In the genomic region with DNA sequence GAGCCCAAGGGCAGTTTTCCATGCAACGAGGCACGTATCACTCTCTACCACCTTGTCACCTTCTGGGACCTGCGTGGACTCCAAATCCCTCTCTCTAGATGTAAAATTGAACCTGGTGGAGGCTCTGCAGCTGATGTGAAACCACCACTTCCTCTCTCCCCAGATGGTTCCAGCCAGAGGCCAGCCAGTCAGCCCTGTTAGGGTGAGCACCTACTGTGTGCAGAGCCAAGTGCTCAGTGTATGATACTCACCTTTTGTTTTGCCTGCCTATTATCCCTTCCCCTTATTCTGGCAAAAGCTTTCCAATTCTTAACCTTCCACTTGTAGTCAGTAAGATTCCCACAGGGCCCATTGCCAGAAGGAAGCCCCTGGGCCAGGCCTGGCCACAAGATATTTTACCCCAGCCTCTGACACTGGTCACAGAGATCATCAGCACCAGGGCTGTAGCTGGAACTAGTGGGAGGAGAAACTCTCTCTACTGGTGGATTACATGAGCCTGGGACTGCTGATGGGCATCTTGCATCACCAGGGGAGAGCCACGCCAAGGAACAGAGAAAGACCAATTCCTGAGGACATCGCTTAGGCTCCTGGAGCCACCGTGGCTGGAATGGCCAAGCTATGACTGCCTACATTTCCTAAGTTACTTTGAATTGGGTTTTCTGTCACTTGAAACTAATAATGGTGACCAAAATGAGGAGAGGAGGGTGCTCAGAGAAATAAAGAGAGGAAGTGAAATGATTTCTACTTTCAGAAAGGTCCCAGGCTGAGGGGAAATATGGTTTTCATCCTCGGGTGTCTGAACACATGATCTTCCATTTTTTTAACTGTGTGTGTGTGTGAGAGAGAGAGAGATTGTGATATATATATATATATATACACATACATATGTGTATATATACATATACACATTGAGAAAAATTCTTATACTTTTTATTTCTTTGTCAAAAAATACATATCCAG, we compare ENCODE assay signal across 11 cellular contexts. TPM values are rescaled to one million over a fixed set of nuclear protein-coding genes. Genes with fewer than 3 reads are reported as not detected.
DNase-seq lines count a peak whose midpoint lies in the region; ATAC-seq, FAIRE-seq and TF ChIP-seq lines count a peak whose summit lies in the region.
"Had no signal": no experiment of that assay in that cellular context is flagged by ENCODE, and none has a peak within 500 bp of the region (broad histone marks: within the 10 kb centered on the region; RNA-seq: fewer than 3 reads in every experiment).

No MANE protein-coding gene starts in this region.

- H3K4me2 ChIP-seq in OCI-LY3 (ENCODE audit: low read length), result peak overlapping the region; percentile 92
- H3K4me2 ChIP-seq: KMS-11 had no signal

- H3K9ac ChIP-seq in OCI-LY3 (ENCODE audit: low read length), result peak overlapping the region; percentile 53; the same call in 1 of the 2 replicates
- H3K9ac ChIP-seq: KMS-11 had no signal

- no peaks in the 10 kb centered on the region for H3K36me3 Mint-ChIP-seq in activated T-helper 2 cell treated with anti-CD3 and anti-CD28 coated beads, Interferon-gamma antibody, Interleukin-2, Interleukin-4, amounts not matched to agents 10 μg/mL and 5 μg/mL and 100 μg/mL, durations not matched to agents 14 hours and 24 hours and 36 hours (ENCODE audit: low read depth)

- peak overlapping the region; percentile 63 for H3K4me3 ChIP-seq in OCI-LY3 (ENCODE audit: low read length)

- no peaks in the 10 kb centered on the region for H3K9me3 ChIP-seq in OCI-LY3 (ENCODE audit: insufficient read depth, low read length)

- H3K4me3 Mint-ChIP-seq in activated T-helper 2 cell treated with anti-CD3 and anti-CD28 coated beads, Interferon-gamma antibody, Interleukin-2, Interleukin-4, amounts not matched to agents 10 μg/mL and 5 μg/mL and 100 μg/mL, durations not matched to agents 14 hours and 24 hours and 36 hours (ENCODE audit: low read depth), result no peak overlapping the region
- H3K4me3 Mint-ChIP-seq: stimulated activated naive CD8-positive, alpha-beta T cell treated with anti-CD3 and anti-CD28 coated beads, Interleukin-15, Interleukin-2, amounts not matched to agents 100 ng/mL and 50 ng/mL, for 24 hours had no signal

- ATAC-seq in GM19452 (IDR thresholded peaks at IDR 0.05; ENCODE audit: unreplicated experiment) (peak; percentile 41), HG02938 (IDR thresholded peaks at IDR 0.05; ENCODE audit: unreplicated experiment) (peak; percentile 61)

- H3K27me3 ChIP-seq in OCI-LY3 (ENCODE audit: low read depth, low read length), result peaks cover 16% of the 10 kb centered on the region

- H3K27me3 Mint-ChIP-seq in activated T-helper 2 cell treated with anti-CD3 and anti-CD28 coated beads, Interferon-gamma antibody, Interleukin-2, Interleukin-4, amounts not matched to agents 10 μg/mL and 5 μg/mL and 100 μg/mL, durations not matched to agents 14 hours and 24 hours and 36 hours (ENCODE audit: low read depth), result peaks cover 4% of the 10 kb centered on the region

- no peak overlapping the region for H2AFZ ChIP-seq in OCI-LY3 (ENCODE audit: low read depth, low read length)

- H3K4me1 Mint-ChIP-seq in activated T-helper 2 cell treated with anti-CD3 and anti-CD28 coated beads, Interferon-gamma antibody, Interleukin-2, Interleukin-4, amounts not matched to agents 10 μg/mL and 5 μg/mL and 100 μg/mL, durations not matched to agents 14 hours and 24 hours and 36 hours (ENCODE audit: low read depth), result peaks cover 27% of the 10 kb centered on the region

- H3K27ac ChIP-seq in OCI-LY3 (ENCODE audit: low read length), result peak overlapping the region; percentile 86
- H3K27ac ChIP-seq: KMS-11 had no signal

- DNase-seq in GM10266 (ENCODE audit: extremely low spot score) (peak; percentile 68), RKO (ENCODE audit: low spot score) (no peak), D721Med (ENCODE audit: insufficient read length, low spot score) (no peak)
- no peak for DNase-seq in activated T-helper 2 cell treated with anti-CD3 and anti-CD28 coated beads, Interferon-gamma antibody, Interleukin-2, Interleukin-4, amounts not matched to agents 10 μg/mL and 5 μg/mL and 100 μg/mL, durations not matched to agents 14 hours and 24 hours and 36 hours (ENCODE audit: low spot score)
- DNase-seq in NK-92 treated with Interleukin-12 subunit alpha and Interleukin-12 subunit beta, amount 100 ng/mL, for 24 hours (lab: John Stamatoyannopoulos, UW), result no peak
- DNase-seq: WERI-Rb-1 had no signal

- no peak overlapping the region for H3K27ac Mint-ChIP-seq in activated T-helper 2 cell treated with anti-CD3 and anti-CD28 coated beads, Interferon-gamma antibody, Interleukin-2, Interleukin-4, amounts not matched to agents 10 μg/mL and 5 μg/mL and 100 μg/mL, durations not matched to agents 14 hours and 24 hours and 36 hours
- H3K27ac Mint-ChIP-seq: stimulated activated naive CD8-positive, alpha-beta T cell treated with anti-CD3 and anti-CD28 coated beads, Interleukin-15, Interleukin-2, amounts not matched to agents 100 ng/mL and 50 ng/mL, for 24 hours had no signal

- TF ChIP-seq CTCF in GM10266 (IDR thresholded peaks at IDR 0.05; ENCODE audit: control insufficient read depth, insufficient read depth, low read depth, missing control alignments) (no peak), OCI-LY3 (IDR thresholded peaks at IDR 0.05; ENCODE audit: low read depth, low read length) (no peak), D721Med (IDR thresholded peaks at IDR 0.05; ENCODE audit: insufficient read depth, missing control alignments) (no peak)

- H3K79me2 ChIP-seq in OCI-LY3 (ENCODE audit: low read length), result no peaks in the 10 kb centered on the region

- no peaks in the 10 kb centered on the region for H3K9me3 Mint-ChIP-seq in activated T-helper 2 cell treated with anti-CD3 and anti-CD28 coated beads, Interferon-gamma antibody, Interleukin-2, Interleukin-4, amounts not matched to agents 10 μg/mL and 5 μg/mL and 100 μg/mL, durations not matched to agents 14 hours and 24 hours and 36 hours
- H3K9me3 Mint-ChIP-seq: stimulated activated naive CD8-positive, alpha-beta T cell treated with anti-CD3 and anti-CD28 coated beads, Interleukin-15, Interleukin-2, amounts not matched to agents 100 ng/mL and 50 ng/mL, for 24 hours had no signal

- H4K20me1 ChIP-seq in OCI-LY3 (ENCODE audit: insufficient read depth, low read length), result no peaks in the 10 kb centered on the region

- intact Hi-C loops in activated T-helper 2 cell treated with anti-CD3 and anti-CD28 coated beads, Interferon-gamma antibody, Interleukin-2, Interleukin-4, amounts not matched to agents 10 μg/mL and 5 μg/mL and 100 μg/mL, durations not matched to agents 14 hours and 24 hours and 36 hours (cut with micrococcal nuclease), result loop anchor here (10.0 kb wide), 1 partner anchor 1074 kb away; no protein-coding TSS in a partner anchor

- no peak for FAIRE-seq in D721Med (lab: Jason Lieb, UNC)

- H3K36me3 ChIP-seq in OCI-LY3 (replicated peaks; ENCODE audit: low read depth, low read length), result no peaks in the 10 kb centered on the region
- H3K36me3 ChIP-seq: WERI-Rb-1 had no signal

- H3K4me1 ChIP-seq in OCI-LY3 (ENCODE audit: low read length), result peaks cover 63% of the 10 kb centered on the region

RNA-seq across cellular contexts. Expression of a gene that starts 26.6 kb away (rescaled TPM):
- total RNA-seq in activated T-helper 2 cell treated with anti-CD3 and anti-CD28 coated beads, Interferon-gamma antibody, Interleukin-2, Interleukin-4, amounts not matched to agents 10 μg/mL and 5 μg/mL and 100 μg/mL, durations not matched to agents 14 hours and 24 hours and 36 hours, result not detected in 2 replicates
